In the genomic region with DNA sequence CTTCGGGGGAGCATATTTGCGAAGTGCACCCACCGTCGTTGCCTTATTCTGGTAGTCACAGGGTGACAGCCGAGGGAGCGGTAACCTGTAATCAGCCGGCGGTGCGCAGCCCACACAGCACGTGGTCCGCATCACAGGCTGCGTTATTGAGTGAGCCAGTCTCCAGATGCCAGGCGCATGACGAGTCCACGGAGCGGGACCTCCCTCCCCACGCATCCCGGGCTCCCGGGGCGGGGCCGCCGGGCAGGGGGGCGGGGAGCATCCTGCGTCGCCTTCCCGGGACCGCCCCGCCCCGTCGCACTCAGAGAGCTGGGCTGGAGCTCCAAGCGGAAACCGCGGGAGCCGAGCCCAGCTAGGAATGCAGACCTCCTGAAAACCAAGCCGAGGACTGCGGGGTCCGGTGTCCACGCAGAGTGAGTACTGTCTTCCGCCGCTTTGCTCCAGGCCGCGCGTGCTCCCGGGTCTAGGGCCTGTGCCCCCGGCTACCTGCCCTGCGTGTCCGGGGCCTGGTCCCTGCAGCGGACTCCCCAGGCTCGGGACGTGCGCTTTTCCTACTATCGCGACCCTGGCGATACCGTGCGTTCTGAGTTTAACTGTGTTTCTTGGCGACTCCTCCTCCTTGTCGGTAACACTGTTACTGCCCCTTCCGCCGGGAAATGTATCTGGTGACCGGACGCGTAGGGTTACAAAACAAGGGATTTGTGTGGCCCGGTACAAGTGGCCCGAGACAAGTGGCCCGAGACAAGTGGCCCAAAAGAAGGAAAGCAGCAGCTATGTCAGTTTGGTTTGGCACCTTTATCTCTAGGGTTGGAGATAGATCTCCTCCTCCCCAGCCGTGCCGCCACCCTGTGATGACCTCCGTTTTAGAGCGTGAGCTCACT, we compare ENCODE assay signal across 8 cellular contexts. TPM values are rescaled to one million over a fixed set of nuclear protein-coding genes. Genes with fewer than 3 reads are reported as not detected.
DNase-seq lines count a peak whose midpoint lies in the region; ATAC-seq lines count a peak whose summit lies in the region.

No MANE protein-coding gene starts in this region.

- no peaks in the 10 kb centered on the region for H3K27me3 Mint-ChIP-seq in activated naive CD8-positive, alpha-beta T cell

- H3K36me3 Mint-ChIP-seq in activated naive CD8-positive, alpha-beta T cell, result peaks cover 4% of the 10 kb centered on the region

- peak; percentile 94 for DNase-seq in COLO829 (ENCODE audit: low spot score)
- peak; percentile 90 for DNase-seq in HS-5 (ENCODE audit: low read depth)
- DNase-seq in SK-N-DZ (ENCODE audit: low spot score), result peak; percentile 67
- DNase-seq in glomerular endothelial cell (ENCODE audit: extremely low read depth, low read depth, low spot score), result peak; percentile 45
- DNase-seq in occipital lobe (lab: John Stamatoyannopoulos, UW), result peak; percentile 91
- DNase-seq in superior temporal gyrus (ENCODE audit: extremely low spot score), result peak; percentile 90

- H3K4me3 Mint-ChIP-seq in activated naive CD8-positive, alpha-beta T cell, result peak overlapping the region; percentile 93

- peak; percentile 49 for ATAC-seq in GM21367 (IDR thresholded peaks at IDR 0.05; ENCODE audit: unreplicated experiment)

- H3K27ac Mint-ChIP-seq in activated naive CD8-positive, alpha-beta T cell, result peak overlapping the region; percentile 95

- no peaks in the 10 kb centered on the region for H3K9me3 Mint-ChIP-seq in activated naive CD8-positive, alpha-beta T cell (ENCODE audit: low read depth)

- peaks cover 38% of the 10 kb centered on the region for H3K4me1 Mint-ChIP-seq in activated naive CD8-positive, alpha-beta T cell (ENCODE audit: low read depth)

RNA-seq across cellular contexts. Expression of gene CAST, which starts 40.6 kb away (rescaled TPM):
- 6.5 and 9.3 TPM in 2 replicates for polyA plus RNA-seq in SK-N-DZ (2014; cell fraction: cytosol; rRNA removed)
- polyA plus RNA-seq in SK-N-DZ (2014; cell fraction: nucleus; rRNA removed), result 8.3 and 10.1 TPM in 2 replicates
- 190 and 199 TPM in 2 replicates for total RNA-seq in glomerular endothelial cell
- 13.4 TPM for total RNA-seq in occipital lobe

Comparison
In these comparisons a context has a peak if more than half of its experiments do, and no peak if none do; other contexts are left out.
1. Peak in every context shown above with its lines: DNase-seq and ATAC-seq.
2. RNA of gene CAST, which starts 40.6 kb away (total RNA-seq): 190 to 199 TPM in glomerular endothelial cell; 13.4 TPM in occipital lobe (single experiment); every median in the first group is over 10 times any median in the second.